In the genomic region with DNA sequence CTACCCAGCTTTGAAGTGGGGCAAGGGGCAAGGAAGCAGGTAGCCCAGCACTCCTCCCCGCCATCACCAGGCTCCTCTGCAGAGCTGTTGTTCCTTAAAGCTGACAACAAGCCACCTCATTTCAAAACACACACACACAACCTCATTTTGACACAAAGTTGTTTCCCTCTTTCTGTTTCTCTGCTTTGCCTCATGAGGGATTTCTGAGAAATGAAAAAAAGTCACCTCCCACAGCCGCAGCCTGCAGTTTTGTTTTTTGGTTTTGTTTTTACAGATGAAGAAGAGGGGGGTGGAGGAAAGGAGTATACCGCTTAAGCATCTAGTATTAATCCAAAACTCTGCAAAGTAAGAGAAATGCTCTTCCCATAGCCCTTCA, we compare ENCODE assay signal across 9 cellular contexts. TPM values are rescaled to one million over a fixed set of nuclear protein-coding genes. Genes with fewer than 3 reads are reported as not detected.
DNase-seq lines count a peak whose midpoint lies in the region; ATAC-seq and TF ChIP-seq lines count a peak whose summit lies in the region.
"Had no signal": no experiment of that assay in that cellular context is flagged by ENCODE, and none has a peak within 500 bp of the region (broad histone marks: within the 10 kb centered on the region; RNA-seq: fewer than 3 reads in every experiment).

No MANE protein-coding gene starts in this region.

- ATAC-seq in CD4-positive, CD25-positive, alpha-beta regulatory T cell (ENCODE audit: low read depth in 2 of 2): peak; percentile 50 to 51
- ATAC-seq in HG02610 (IDR thresholded peaks at IDR 0.05; ENCODE audit: unreplicated experiment): peak; percentile 34
- ATAC-seq in T-helper 17 cell: peak; percentile 32
- no peak for ATAC-seq in esophagus mucosa

- WGBS in tibial nerve, 2 donors: 14 to 16% methylated on average over 3 of the region's 3 CpGs

- DNase-seq in CD4-positive, CD25-positive, alpha-beta regulatory T cell: peak in 2 of 3 donors; percentile 85 to 96
- DNase-seq in T-helper 17 cell (no peak), tibial nerve (ENCODE audit: low spot score in 2 of 2) (no peak), NCI-H187 (lab: John Stamatoyannopoulos, UW) (no peak)
- peak; percentile 80 for DNase-seq in central memory CD4-positive, alpha-beta T cell

- no peaks in the 10 kb centered on the region for H3K27me3 Mint-ChIP-seq in CD4-positive, CD25-positive, alpha-beta regulatory T cell
- no peaks in the 10 kb centered on the region for H3K27me3 Mint-ChIP-seq in T-helper 17 cell

- H3K4me1 ChIP-seq in CD4-positive, CD25-positive, alpha-beta regulatory T cell (ENCODE audit: control insufficient read depth, insufficient read depth, low read length, poor library complexity, severe bottlenecking): peaks cover 99% of the 10 kb centered on the region
- H3K4me1 ChIP-seq in mononuclear cell (ENCODE audit: insufficient read depth, low read length): peaks cover 99% of the 10 kb centered on the region
- peaks cover 5 to 100% (median 90%) of the 10 kb centered on the region in 4 donors for H3K4me1 ChIP-seq in tibial nerve

- peak overlapping the region; percentile 93 for H3K4me3 ChIP-seq in CD4-positive, CD25-positive, alpha-beta regulatory T cell (ENCODE audit: low read depth, low read length)
- H3K4me3 ChIP-seq in mononuclear cell (ENCODE audit: low read length): peak overlapping the region; percentile 22
- H3K4me3 ChIP-seq in tibial nerve: peak overlapping the region; percentile 18 to 51 (median 38)

- peak overlapping the region; percentile 82 for H3K27ac ChIP-seq in CD4-positive, CD25-positive, alpha-beta regulatory T cell (ENCODE audit: insufficient read depth, low read length, poor library complexity, severe bottlenecking)
- peak overlapping the region; percentile 97 to 100 (median 99) for H3K27ac ChIP-seq in tibial nerve

- no peaks in the 10 kb centered on the region for H3K27me3 ChIP-seq in CD4-positive, CD25-positive, alpha-beta regulatory T cell (ENCODE audit: control insufficient read depth, insufficient read depth, low read length)
- no peaks in the 10 kb centered on the region for H3K27me3 ChIP-seq in mononuclear cell (ENCODE audit: insufficient read depth, low read length)
- no peaks in the 10 kb centered on the region for H3K27me3 ChIP-seq in tibial nerve

- no peaks in the 10 kb centered on the region for H3K9me3 Mint-ChIP-seq in CD4-positive, CD25-positive, alpha-beta regulatory T cell

- no peak for TF ChIP-seq CTCF in tibial nerve (IDR thresholded peaks at IDR 0.05)

- H3K4me1 Mint-ChIP-seq in CD4-positive, CD25-positive, alpha-beta regulatory T cell: peaks cover 18 to 94% (median 63%) of the 10 kb centered on the region in 4 donors
- peaks cover 70% of the 10 kb centered on the region for H3K4me1 Mint-ChIP-seq in T-helper 17 cell

- H3K36me3 Mint-ChIP-seq in CD4-positive, CD25-positive, alpha-beta regulatory T cell: peaks cover 22% of the 10 kb centered on the region
- H3K36me3 Mint-ChIP-seq in T-helper 17 cell (ENCODE audit: low read depth): peaks cover 5% of the 10 kb centered on the region

- TF ChIP-seq POLR2A in tibial nerve (IDR thresholded peaks at IDR 0.05): peak; percentile 4 to 17

- H3K4me3 Mint-ChIP-seq in CD4-positive, CD25-positive, alpha-beta regulatory T cell: peak overlapping the region; percentile 88 to 100 (median 94)
- H3K4me3 Mint-ChIP-seq in T-helper 17 cell: peak overlapping the region; percentile 94

- peak overlapping the region; percentile 95 to 100 (median 97) for H3K27ac Mint-ChIP-seq in CD4-positive, CD25-positive, alpha-beta regulatory T cell
- peak overlapping the region; percentile 99 for H3K27ac Mint-ChIP-seq in T-helper 17 cell

- no peaks in the 10 kb centered on the region for H3K9me3 ChIP-seq in CD4-positive, CD25-positive, alpha-beta regulatory T cell (ENCODE audit: control insufficient read depth in 2 of 2, low read length in 2 of 2)
- no peaks in the 10 kb centered on the region for H3K9me3 ChIP-seq in T-helper 17 cell (ENCODE audit: control insufficient read depth, low read length, poor library complexity, severe bottlenecking)
- H3K9me3 ChIP-seq in mononuclear cell (ENCODE audit: low read depth, low read length): no peaks in the 10 kb centered on the region
- no peaks in the 10 kb centered on the region for H3K9me3 ChIP-seq in tibial nerve

- peaks cover 9% of the 10 kb centered on the region for H3K36me3 ChIP-seq in CD4-positive, CD25-positive, alpha-beta regulatory T cell (ENCODE audit: control insufficient read depth, insufficient read depth, low read length)
- peaks cover 0 to 21% (median 0%) of the 10 kb centered on the region in 3 donors for H3K36me3 ChIP-seq in tibial nerve

- TF ChIP-seq EP300 in tibial nerve (IDR thresholded peaks at IDR 0.05): peak in 1 of 2 donors; percentile 46

RNA-seq across cellular contexts. Expression of gene MCL1, which starts 12.1 kb away (rescaled TPM):
- total RNA-seq in CD4-positive, CD25-positive, alpha-beta regulatory T cell: 764 TPM
- polyA plus RNA-seq in CD4-positive, CD25-positive, alpha-beta regulatory T cell: 100 to 1,000 TPM; 167 to 209 (median 178) TPM
- total RNA-seq in T-helper 17 cell: 1,000 to 10,000 TPM in 1 of 2 donors, 100 to 1,000 TPM in 1; 776 to 1,091 TPM
- 1,412 TPM for total RNA-seq in mononuclear cell
- total RNA-seq in tibial nerve: 100 to 1,000 TPM; 235 to 306 (median 258) TPM
- total RNA-seq in esophagus mucosa: 169 TPM

RNA-seq across cellular contexts. Expression of gene ADAMTSL4, which starts 18.1 kb away (rescaled TPM):
- 0.12 TPM for total RNA-seq in CD4-positive, CD25-positive, alpha-beta regulatory T cell
- under 1 TPM in 1 of 4 donors, not detected in 3; 0.22 TPM for polyA plus RNA-seq in CD4-positive, CD25-positive, alpha-beta regulatory T cell
- total RNA-seq in T-helper 17 cell (1 to 10 TPM in 1 of 2 donors, under 1 TPM in 1; 0.39 to 1.6 TPM), mononuclear cell (3.3 TPM), tibial nerve (100 to 1,000 TPM in 2 of 4 donors, 10 to 100 TPM in 2; 54.4 to 132 (median 93.2) TPM), esophagus mucosa (42.9 TPM)

RNA-seq across cellular contexts. Expression of gene FALEC, which starts 51.8 kb away (rescaled TPM):
- total RNA-seq in CD4-positive, CD25-positive, alpha-beta regulatory T cell: not detected
- polyA plus RNA-seq in CD4-positive, CD25-positive, alpha-beta regulatory T cell: under 1 TPM in 1 of 4 donors, not detected in 3; 0.42 TPM
- total RNA-seq in T-helper 17 cell (1 to 10 TPM in 1 of 2 donors, not detected in 1; 1.1 TPM), mononuclear cell (not detected), tibial nerve (not detected), esophagus mucosa (1.6 TPM)
- total RNA-seq: myocyte had no signal

RNA-seq across cellular contexts. Expression of gene ECM1, which starts 59.4 kb away (rescaled TPM):
- total RNA-seq in CD4-positive, CD25-positive, alpha-beta regulatory T cell: 0.22 TPM
- under 1 TPM in 1 of 4 donors, not detected in 3; 0.10 TPM for polyA plus RNA-seq in CD4-positive, CD25-positive, alpha-beta regulatory T cell
- total RNA-seq in T-helper 17 cell (under 1 TPM; 0.25 to 0.70 TPM), mononuclear cell (0.21 TPM), tibial nerve (10 to 100 TPM; 10.1 to 32.2 (median 15.0) TPM), esophagus mucosa (438 TPM)

Comparison
In these comparisons a context has a peak if more than half of its experiments do, and no peak if none do; other contexts are left out.
1. DNase-seq: peak in CD4-positive, CD25-positive, alpha-beta regulatory T cell (2 of 3) and central memory CD4-positive, alpha-beta T cell (single experiment); none in T-helper 17 cell (0 of 3), tibial nerve (0 of 2) and NCI-H187 (0 of 2).
2. H3K4me3 ChIP-seq: peak in every context shown above with its lines; median percentile 93 in CD4-positive, CD25-positive, alpha-beta regulatory T cell; 38 in tibial nerve; 22 in mononuclear cell.
3. RNA of gene ADAMTSL4, which starts 18.1 kb away (total RNA-seq): 54.4 to 132 TPM in tibial nerve and 42.9 TPM in esophagus mucosa (single experiment); 3.3 TPM in mononuclear cell (single experiment), 0.39 to 1.6 TPM in T-helper 17 cell and 0.12 TPM in CD4-positive, CD25-positive, alpha-beta regulatory T cell (single experiment); every median in the first group is over 10 times any median in the second.